In genomic region chr4:151957163-151957562, GRCh38 we compare ENCODE assay signal across 16 cellular contexts.
DNase-seq lines count a peak whose midpoint lies in the region; ATAC-seq and TF ChIP-seq lines count a peak whose summit lies in the region.
"Had no signal": no experiment of that assay in that cellular context is flagged by ENCODE, and none has a peak within 500 bp of the region (broad histone marks: within the 10 kb centered on the region; RNA-seq: fewer than 3 reads in every experiment).

No MANE protein-coding gene starts in this region.

- H2AK5ac ChIP-seq in mesendoderm (ENCODE audit: low read length), result peak overlapping the region; percentile 27

- H3K18ac ChIP-seq in mesendoderm (ENCODE audit: low read length), result no peak overlapping the region

- H3K79me1 ChIP-seq in mesendoderm (ENCODE audit: low read length), result no peaks in the 10 kb centered on the region

- no peak overlapping the region for H3K4me2 ChIP-seq in mesendoderm (ENCODE audit: low read length)

- TF ChIP-seq CTCF in fibroblast of the aortic adventitia (IDR thresholded peaks at IDR 0.05; ENCODE audit: insufficient read depth, low read length), result peak; percentile 36

- no peak overlapping the region for H2BK120ac ChIP-seq in mesendoderm (ENCODE audit: low read depth, low read length)

- no peak overlapping the region for H4K8ac ChIP-seq in mesendoderm (ENCODE audit: low read depth, low read length)

- no peaks in the 10 kb centered on the region for H3K36me3 ChIP-seq in mesendoderm (ENCODE audit: control insufficient read depth, insufficient read depth, low read length)
- H3K36me3 ChIP-seq: ovary had no signal

- H3K79me2 ChIP-seq in mesendoderm (ENCODE audit: control insufficient read depth, insufficient read depth, low read length), result no peaks in the 10 kb centered on the region

- H3K4me3 ChIP-seq in fibroblast of the aortic adventitia (ENCODE audit: low read depth, low read length), result no peak overlapping the region
- H3K4me3 ChIP-seq in mesendoderm (ENCODE audit: low read length), result no peak overlapping the region
- H3K4me3 ChIP-seq: mucosa of descending colon, ovary had no signal

- H4K5ac ChIP-seq in mesendoderm (ENCODE audit: low read length), result no peak overlapping the region

- no peak overlapping the region for H3K9ac ChIP-seq in mesendoderm (ENCODE audit: low read length)

- peak; percentile 16 for DNase-seq in A172 (ENCODE audit: low spot score)
- DNase-seq in NCI-H146 (lab: John Stamatoyannopoulos, UW), result peak; percentile 64
- DNase-seq in fibroblast of the aortic adventitia (ENCODE audit: low read depth), result peak; percentile 50
- DNase-seq in mesendoderm, result peak; percentile 96
- DNase-seq in kidney glomerular epithelial cell (lab: John Stamatoyannopoulos, UW), result no peak
- no peak for DNase-seq in AG20443 (ENCODE audit: low spot score)
- DNase-seq in NCI-H128 (lab: John Stamatoyannopoulos, UW; ENCODE audit: unreplicated experiment), result no peak
- DNase-seq: activated gamma-delta T cell; CD8-positive, alpha-beta memory T cell; effector CD4-positive, alpha-beta T cell; immature natural killer cell; mucosa of descending colon; NCI-H1436; NCI-H510A; ovary had no signal

- H3K23ac ChIP-seq in mesendoderm (ENCODE audit: low read length), result no peak overlapping the region

- H3K4ac ChIP-seq in mesendoderm (ENCODE audit: low read depth, low read length), result no peak overlapping the region

- WGBS in mesendoderm (ENCODE audit: extremely low coverage, insufficient coverage, low lambda C conversion rate), result no CpG with 5 or more reads among the region's 5 CpGs

- no peak overlapping the region for H2BK15ac ChIP-seq in mesendoderm (replicated peaks; ENCODE audit: low read depth)

- no peak overlapping the region for H3K27ac ChIP-seq in mesendoderm (ENCODE audit: low read depth, low read length)
- H3K27ac ChIP-seq: ovary had no signal

- H3K27me3 ChIP-seq in mesendoderm (ENCODE audit: insufficient read depth, low read length, poor library complexity), result no peaks in the 10 kb centered on the region
- H3K27me3 ChIP-seq: ovary had no signal

- H2BK5ac ChIP-seq in mesendoderm (ENCODE audit: low read length), result no peak overlapping the region

- peaks cover 5% of the 10 kb centered on the region for H3K4me1 ChIP-seq in mesendoderm (ENCODE audit: control insufficient read depth, low read depth, low read length)

- ATAC-seq in HG02588 (IDR thresholded peaks at IDR 0.05; ENCODE audit: unreplicated experiment), result no peak
- ATAC-seq: mucosa of descending colon had no signal

- H3K56ac ChIP-seq in mesendoderm (ENCODE audit: low read length), result no peak overlapping the region

Comparison
In these comparisons a context has a peak if more than half of its experiments do, and no peak if none do; other contexts are left out.
1. DNase-seq: peak in A172 (single experiment), NCI-H146 (single experiment), fibroblast of the aortic adventitia (single experiment) and mesendoderm (single experiment); none in kidney glomerular epithelial cell (single experiment), AG20443 (single experiment) and NCI-H128 (single experiment).